In the genomic region with DNA sequence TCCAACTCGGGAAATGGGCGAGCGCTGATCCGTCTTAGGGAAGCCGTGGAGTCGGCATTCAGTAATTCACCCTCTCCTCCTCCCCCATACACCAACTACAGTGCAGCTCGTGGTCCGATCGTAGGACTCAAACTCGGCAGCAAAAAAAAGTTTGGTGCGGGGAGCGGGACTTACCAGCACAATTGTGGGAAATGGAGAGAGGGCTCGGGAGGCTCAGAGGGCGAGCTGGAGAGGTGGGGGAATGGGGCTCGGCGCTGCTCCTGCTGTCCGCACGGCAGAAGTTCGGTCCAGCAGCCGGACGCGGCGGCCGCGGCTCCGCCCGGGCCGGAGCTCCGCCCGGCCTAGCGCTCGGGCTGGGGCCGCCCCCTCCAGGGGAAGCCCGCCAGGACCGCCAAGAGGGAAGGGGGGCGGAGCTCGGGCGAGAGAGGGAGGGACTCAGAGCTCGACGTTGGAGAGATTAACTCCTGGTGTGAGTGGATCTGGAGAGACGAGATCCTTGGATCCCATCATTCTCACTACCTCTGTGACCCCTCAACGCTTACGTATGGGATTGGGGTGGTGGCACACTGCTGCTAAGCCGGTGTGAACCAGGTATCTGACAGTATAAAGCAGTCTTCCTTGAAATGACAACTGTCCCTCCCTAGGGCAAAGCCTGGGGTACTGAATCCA, we compare ENCODE assay signal across 8 cellular contexts. TPM values are rescaled to one million over a fixed set of nuclear protein-coding genes. Genes with fewer than 3 reads are reported as not detected.
DNase-seq lines count a peak whose midpoint lies in the region; FAIRE-seq and TF ChIP-seq lines count a peak whose summit lies in the region.

No MANE protein-coding gene starts in this region.

- no peaks in the 10 kb centered on the region for H4K20me1 ChIP-seq in endothelial cell of umbilical vein (replicated peaks; ENCODE audit: control insufficient read depth, extremely low read depth, insufficient read depth, low read length)

- CTCF ChIA-PET in endothelial cell of umbilical vein (lab: Charles Lee): interaction anchor here (0.9 to 6.1 kb wide), 19 partner anchors 13 to 178 kb away, joined by 3 to 154 read pairs (median 7); a partner anchor contains a TSS

- H3K9me3 ChIP-seq in NT2/D1 (ENCODE audit: insufficient read depth, low read length): peaks cover 10% of the 10 kb centered on the region; the same call in 1 of the 2 replicates
- no peaks in the 10 kb centered on the region for H3K9me3 ChIP-seq in endothelial cell of umbilical vein (replicated peaks; ENCODE audit: control insufficient read depth, insufficient read depth, low read length)

- H3K27me3 ChIP-seq in NT2/D1 (ENCODE audit: insufficient read depth, insufficient read length): no peaks in the 10 kb centered on the region
- peaks cover 2 to 8% of the 10 kb centered on the region in 2 experiments for H3K27me3 ChIP-seq in endothelial cell of umbilical vein (ENCODE audit: control insufficient read depth in 2 of 2, insufficient read depth in 2 of 2, low read length in 2 of 2)

- POLR2A ChIA-PET in endothelial cell of umbilical vein (lab: Charles Lee): interaction anchor here (1.0 to 2.5 kb wide), 11 partner anchors 10 to 104 kb away, joined by 3 to 28 read pairs (median 9); a partner anchor contains a TSS

- peaks cover 16% of the 10 kb centered on the region for H3K79me2 ChIP-seq in endothelial cell of umbilical vein (ENCODE audit: control insufficient read depth, insufficient read depth, low read length)

- TF ChIP-seq CTCF in GM20000 (IDR thresholded peaks at IDR 0.05; ENCODE audit: extremely low read depth, missing control alignments): no peak
- TF ChIP-seq CTCF in endothelial cell of umbilical vein (IDR thresholded peaks at IDR 0.05; ENCODE audit: extremely low read depth in 1 of 2, insufficient read depth in 1 of 2, low read depth in 1 of 2, low read length in 2 of 2): no peak

- H2AFZ ChIP-seq in endothelial cell of umbilical vein (ENCODE audit: low read depth, low read length): peak overlapping the region; percentile 89

- H3K36me3 ChIP-seq in NT2/D1 (ENCODE audit: insufficient read depth, insufficient read length, low read length): peaks cover 28% of the 10 kb centered on the region
- peaks cover 6 to 19% of the 10 kb centered on the region in 2 experiments for H3K36me3 ChIP-seq in endothelial cell of umbilical vein (ENCODE audit: control insufficient read depth in 2 of 2, extremely low read depth in 1 of 2, insufficient read depth in 2 of 2, low read length in 2 of 2)

- peak overlapping the region; percentile 87 for H3K9ac ChIP-seq in NT2/D1 (ENCODE audit: insufficient read length, low read depth)
- H3K9ac ChIP-seq in endothelial cell of umbilical vein (replicated peaks; ENCODE audit: extremely low read depth, insufficient read depth, low read length): peak overlapping the region; percentile 39

- FAIRE-seq in endothelial cell of umbilical vein (lab: Jason Lieb, UNC): no peak

- intact Hi-C loops in endothelial cell of umbilical vein (cut with micrococcal nuclease): loop anchor here (1.0 to 2.0 kb wide), 6 partner anchors 10 to 98 kb away; a partner anchor contains a TSS

- H3K4me3 ChIP-seq in NT2/D1 (ENCODE audit: insufficient read length, low read depth) (peak overlapping the region; percentile 92), endothelial cell of umbilical vein (replicated peaks in 1 of 3; ENCODE audit: insufficient read depth in 1 of 3, low read depth in 1 of 3, low read length in 3 of 3) (peak overlapping the region; percentile 44 to 71 (median 64))

- H3K27ac ChIP-seq in endothelial cell of umbilical vein (ENCODE audit: insufficient read depth, low read depth, low read length): no peak overlapping the region

- dilution Hi-C loops in endothelial cell of umbilical vein (cut with MboI; ENCODE audit: extremely low pct_ligation_motif_present, low sequenced_read_pairs): no loop called here

- H3K4me2 ChIP-seq in endothelial cell of umbilical vein (ENCODE audit: insufficient read depth, low read length): peak overlapping the region; percentile 53

- H3K4me1 ChIP-seq in NT2/D1 (ENCODE audit: insufficient read depth, insufficient read length): peaks cover 20% of the 10 kb centered on the region
- H3K4me1 ChIP-seq in endothelial cell of umbilical vein (ENCODE audit: control insufficient read depth, extremely low read depth, insufficient read depth, low read length): peaks cover 7% of the 10 kb centered on the region

- DNase-seq in COLO829 (ENCODE audit: low spot score) (peak; percentile 99), GM20000 (ENCODE audit: low spot score) (peak; percentile 93), HT1080 (ENCODE audit: low read depth) (peak; percentile 84), NT2/D1 (ENCODE audit: low read depth, low spot score) (peak; percentile 89), endothelial cell of umbilical vein (ENCODE audit: low read depth, low spot score) (peak; percentile 92), midbrain (lab: John Stamatoyannopoulos, UW) (peak; percentile 87)
- DNase-seq in activated CD8-positive, alpha-beta memory T cell treated with anti-CD3 and anti-CD28 coated beads, Interleukin-2, amount 50 U/mL, for 4 hours: peak; percentile 79
- DNase-seq in stimulated activated CD8-positive, alpha-beta memory T cell treated with anti-CD3 and anti-CD28 coated beads, Interleukin-2, amount 100 ng/mL, for 48 hours (ENCODE audit: low read depth in 2 of 2): peak; percentile 72 to 73

- BruUV-seq in endothelial cell of umbilical vein (replicated peaks; lab: Mats Ljungman, UMichigan): TSS peak; percentile 31

- TF ChIP-seq POLR2A in endothelial cell of umbilical vein (IDR thresholded peaks at IDR 0.05; ENCODE audit: low read depth, low read length): peak; percentile 36

- no peaks in the 10 kb centered on the region for H3K9me1 ChIP-seq in endothelial cell of umbilical vein (replicated peaks; ENCODE audit: control insufficient read depth, extremely low read depth, insufficient read depth, low read length)

RNA-seq across cellular contexts. Expression of a gene that starts 0.7 kb away (rescaled TPM):
- total RNA-seq in HT1080 (2014; rRNA removed; shearing (Covaris generic)): 11.7 and 19.8 TPM in 2 replicates
- polyA plus RNA-seq in HT1080 (2015; cell fraction: cytosol; rRNA removed): 56.6 and 57.2 TPM in 2 replicates
- polyA plus RNA-seq in HT1080 (2015; cell fraction: nucleus; rRNA removed): 137 and 144 TPM in 2 replicates
- total RNA-seq in endothelial cell of umbilical vein: 50.1 and 53.3 TPM in 2 replicates
- 69.9 and 71.8 TPM in 2 replicates for polyA plus RNA-seq in endothelial cell of umbilical vein
- 37.9 and 42.4 TPM in 2 replicates for polyA plus RNA-seq in endothelial cell of umbilical vein (2011; cell fraction: cytosol; rRNA removed)
- 129 and 162 TPM in 2 replicates for polyA plus RNA-seq in endothelial cell of umbilical vein (2011; cell fraction: nucleus; rRNA removed)
- 45.0 and 49.8 TPM in 2 replicates for polyA plus RNA-seq in endothelial cell of umbilical vein (2012)
- 42.6 and 44.0 TPM in 2 replicates for polyA minus RNA-seq in endothelial cell of umbilical vein
- 8.5 TPM for polyA minus RNA-seq in endothelial cell of umbilical vein (2011; cell fraction: cytosol; rRNA and poly(A)+ RNA removed)
- 36.0 and 38.8 TPM in 2 replicates for polyA minus RNA-seq in endothelial cell of umbilical vein (2011; cell fraction: nucleus; rRNA and poly(A)+ RNA removed)

RNA-seq across cellular contexts. Expression of a gene that starts 14.2 kb away (rescaled TPM):
- 5.8 and 7.2 TPM in 2 replicates for total RNA-seq in HT1080 (2014; rRNA removed; shearing (Covaris generic))
- 7.9 and 8.8 TPM in 2 replicates for polyA plus RNA-seq in HT1080 (2015; cell fraction: cytosol; rRNA removed)
- polyA plus RNA-seq in HT1080 (2015; cell fraction: nucleus; rRNA removed): 9.3 and 13.1 TPM in 2 replicates
- 3.6 and 5.1 TPM in 2 replicates for total RNA-seq in endothelial cell of umbilical vein
- 9.0 TPM in 2 replicates for polyA plus RNA-seq in endothelial cell of umbilical vein
- 6.9 and 7.0 TPM in 2 replicates for polyA plus RNA-seq in endothelial cell of umbilical vein (2011; cell fraction: cytosol; rRNA removed)
- 16.4 and 17.0 TPM in 2 replicates for polyA plus RNA-seq in endothelial cell of umbilical vein (2011; cell fraction: nucleus; rRNA removed)
- 4.5 TPM in 2 replicates for polyA plus RNA-seq in endothelial cell of umbilical vein (2012)
- 3.9 and 4.0 TPM in 2 replicates for polyA minus RNA-seq in endothelial cell of umbilical vein
- not detected for polyA minus RNA-seq in endothelial cell of umbilical vein (2011; cell fraction: cytosol; rRNA and poly(A)+ RNA removed)
- polyA minus RNA-seq in endothelial cell of umbilical vein (2011; cell fraction: nucleus; rRNA and poly(A)+ RNA removed): 2.5 and 2.6 TPM in 2 replicates

RNA-seq across cellular contexts. Expression of a gene that starts 26.0 kb away (rescaled TPM):
- total RNA-seq in HT1080 (2014; rRNA removed; shearing (Covaris generic)): 0.08 TPM in 1 of 2 replicates, not detected in the other
- 0.08 and 0.09 TPM in 2 replicates for polyA plus RNA-seq in HT1080 (2015; cell fraction: cytosol; rRNA removed)
- 0.18 and 0.19 TPM in 2 replicates for polyA plus RNA-seq in HT1080 (2015; cell fraction: nucleus; rRNA removed)
- total RNA-seq in endothelial cell of umbilical vein: 0.14 and 0.20 TPM in 2 replicates
- polyA plus RNA-seq in endothelial cell of umbilical vein: 0.10 and 0.15 TPM in 2 replicates
- 0.13 TPM in 2 replicates for polyA plus RNA-seq in endothelial cell of umbilical vein (2011; cell fraction: cytosol; rRNA removed)
- 0.21 and 0.45 TPM in 2 replicates for polyA plus RNA-seq in endothelial cell of umbilical vein (2011; cell fraction: nucleus; rRNA removed)
- 0.20 and 0.35 TPM in 2 replicates for polyA plus RNA-seq in endothelial cell of umbilical vein (2012)
- 0.19 TPM in 1 of 2 replicates, not detected in the other for polyA minus RNA-seq in endothelial cell of umbilical vein
- polyA minus RNA-seq in endothelial cell of umbilical vein (2011; cell fraction: cytosol; rRNA and poly(A)+ RNA removed): not detected
- 0.10 TPM in 1 of 2 replicates, not detected in the other for polyA minus RNA-seq in endothelial cell of umbilical vein (2011; cell fraction: nucleus; rRNA and poly(A)+ RNA removed)

RNA-seq across cellular contexts. Expression of a gene that starts 35.6 kb away (rescaled TPM):
- total RNA-seq in HT1080 (2014; rRNA removed; shearing (Covaris generic)): 51.1 and 56.4 TPM in 2 replicates
- 37.1 and 37.8 TPM in 2 replicates for polyA plus RNA-seq in HT1080 (2015; cell fraction: cytosol; rRNA removed)
- 50.5 and 52.2 TPM in 2 replicates for polyA plus RNA-seq in HT1080 (2015; cell fraction: nucleus; rRNA removed)
- 30.4 and 31.0 TPM in 2 replicates for total RNA-seq in endothelial cell of umbilical vein
- polyA plus RNA-seq in endothelial cell of umbilical vein: 28.4 and 29.5 TPM in 2 replicates
- 38.1 and 38.3 TPM in 2 replicates for polyA plus RNA-seq in endothelial cell of umbilical vein (2011; cell fraction: cytosol; rRNA removed)
- 52.1 and 53.3 TPM in 2 replicates for polyA plus RNA-seq in endothelial cell of umbilical vein (2011; cell fraction: nucleus; rRNA removed)
- 22.1 and 27.2 TPM in 2 replicates for polyA plus RNA-seq in endothelial cell of umbilical vein (2012)
- 42.6 and 48.0 TPM in 2 replicates for polyA minus RNA-seq in endothelial cell of umbilical vein
- polyA minus RNA-seq in endothelial cell of umbilical vein (2011; cell fraction: cytosol; rRNA and poly(A)+ RNA removed): 23.2 TPM
- polyA minus RNA-seq in endothelial cell of umbilical vein (2011; cell fraction: nucleus; rRNA and poly(A)+ RNA removed): 24.2 and 29.4 TPM in 2 replicates

RNA-seq across cellular contexts. Expression of a gene that starts 35.7 kb away (rescaled TPM):
- total RNA-seq in HT1080 (2014; rRNA removed; shearing (Covaris generic)): 7.5 and 9.3 TPM in 2 replicates
- polyA plus RNA-seq in HT1080 (2015; cell fraction: cytosol; rRNA removed): 5.6 TPM in 2 replicates
- 6.9 and 9.7 TPM in 2 replicates for polyA plus RNA-seq in HT1080 (2015; cell fraction: nucleus; rRNA removed)
- total RNA-seq in endothelial cell of umbilical vein: 17.3 and 20.5 TPM in 2 replicates
- 6.4 and 7.6 TPM in 2 replicates for polyA plus RNA-seq in endothelial cell of umbilical vein
- 8.2 and 8.3 TPM in 2 replicates for polyA plus RNA-seq in endothelial cell of umbilical vein (2011; cell fraction: cytosol; rRNA removed)
- 20.5 and 22.1 TPM in 2 replicates for polyA plus RNA-seq in endothelial cell of umbilical vein (2011; cell fraction: nucleus; rRNA removed)
- 7.9 and 11.6 TPM in 2 replicates for polyA plus RNA-seq in endothelial cell of umbilical vein (2012)
- 14.3 and 16.2 TPM in 2 replicates for polyA minus RNA-seq in endothelial cell of umbilical vein
- polyA minus RNA-seq in endothelial cell of umbilical vein (2011; cell fraction: cytosol; rRNA and poly(A)+ RNA removed): 4.8 TPM
- 17.6 and 22.6 TPM in 2 replicates for polyA minus RNA-seq in endothelial cell of umbilical vein (2011; cell fraction: nucleus; rRNA and poly(A)+ RNA removed)
